ENCODE assay signal across 1 cellular context in genomic region chr7:152025077-152025936, GRCh38.
TF ChIP-seq lines count a peak whose summit lies in the region.

TSS of gene GALNT11 (plus strand) at chr7:152025674. CDS start at chr7:152094228, 68,554 bp downstream.

TF ChIP-seq in K562, 482 proteins besides CTCF, POLR2A, EP300 and RAD21 (continued from another document and continues in another):
- peak; percentile 75 for TF ChIP-seq ARID4B (CRISPR knock-in tag; IDR thresholded peaks at IDR 0.05)
- no peak for TF ChIP-seq ZNF436 (CRISPR knock-in tag; IDR thresholded peaks at IDR 0.05)
- TF ChIP-seq SMC3 (conservative IDR thresholded peaks at IDR 0.05; ENCODE audit: insufficient read depth, low read depth, low read length), result no peak
- TF ChIP-seq MITF (IDR thresholded peaks at IDR 0.05), result peak; percentile 86
- peak; percentile 65; the same call in 1 of the 2 replicates for TF ChIP-seq HINFP (tag; conservative IDR thresholded peaks at IDR 0.05; ENCODE audit: low read depth)
- no peak for TF ChIP-seq ZNF224 (CRISPR knock-in tag; IDR thresholded peaks at IDR 0.05)
- TF ChIP-seq SIN3B (IDR thresholded peaks at IDR 0.05; ENCODE audit: low read depth), result peak; percentile 82
- TF ChIP-seq NKRF (IDR thresholded peaks at IDR 0.05; ENCODE audit: borderline replicate concordance), result peak; percentile 75; the same call in 1 of the 2 replicates
- TF ChIP-seq PHF8 (IDR thresholded peaks at IDR 0.05; ENCODE audit: borderline replicate concordance, low read length), result peak; percentile 88
- no peak for TF ChIP-seq ZNF253 (CRISPR knock-in tag; conservative IDR thresholded peaks at IDR 0.05)
- TF ChIP-seq HMG20A (CRISPR knock-in tag; conservative IDR thresholded peaks at IDR 0.05), result no peak
- no peak for TF ChIP-seq ETS2 (tag; IDR thresholded peaks at IDR 0.05; ENCODE audit: borderline replicate concordance, poor library complexity, severe bottlenecking)
- TF ChIP-seq CBFA2T2 (conservative IDR thresholded peaks at IDR 0.05), result no peak
- 0 out of 2 replicates have a peak, but pooled peaks have one; percentile 75 for TF ChIP-seq BRD4 (IDR thresholded peaks at IDR 0.05)
- 0 out of 2 replicates have a peak, but pooled peaks have one; percentile 11 for TF ChIP-seq BMI1 (IDR thresholded peaks at IDR 0.05; ENCODE audit: low read length)
- no peak for TF ChIP-seq DDX20 (tag; IDR thresholded peaks at IDR 0.05; ENCODE audit: low read depth)
- TF ChIP-seq ZNF584 (CRISPR knock-in tag; IDR thresholded peaks at IDR 0.05; ENCODE audit: low read depth), result no peak
- peak; percentile 58; the same call in 1 of the 2 replicates for TF ChIP-seq SMAD3 (CRISPR knock-in tag; conservative IDR thresholded peaks at IDR 0.05)
- no peak for TF ChIP-seq SREBF2 (CRISPR knock-in tag; IDR thresholded peaks at IDR 0.05)
- peak; percentile 83 for TF ChIP-seq TAF1 (IDR thresholded peaks at IDR 0.05; ENCODE audit: control insufficient read depth, extremely low read depth, insufficient read depth, low read length, severe bottlenecking)
- TF ChIP-seq LEF1 (IDR thresholded peaks at IDR 0.05), result peak; percentile 44; the same call in 1 of the 2 replicates
- no peak for TF ChIP-seq ZNF184 (CRISPR knock-in tag; IDR thresholded peaks at IDR 0.05)
- 0 out of 2 replicates have a peak, but pooled peaks have one; percentile 76 for TF ChIP-seq LARP7 (IDR thresholded peaks at IDR 0.05)
- TF ChIP-seq PHB2 (IDR thresholded peaks at IDR 0.05; ENCODE audit: low read depth), result 0 out of 2 replicates have a peak, but pooled peaks have one; percentile 37
- TF ChIP-seq HDAC8 (tag; IDR thresholded peaks at IDR 0.05), result peak; percentile 68; the same call in 1 of the 2 replicates
- no peak for TF ChIP-seq STAT5B (CRISPR knock-in tag; IDR thresholded peaks at IDR 0.05)
- TF ChIP-seq ZNF764 (CRISPR knock-in tag; IDR thresholded peaks at IDR 0.05; ENCODE audit: low read depth), result no peak
- no peak for TF ChIP-seq TSHZ1 (CRISPR knock-in tag; IDR thresholded peaks at IDR 0.05)
- TF ChIP-seq ESRRB (CRISPR knock-in tag; IDR thresholded peaks at IDR 0.05; ENCODE audit: borderline replicate concordance), result no peak
- TF ChIP-seq TEAD4 (IDR thresholded peaks at IDR 0.05; ENCODE audit: low read length), result no peak; the same call in 1 of the 2 replicates
- TF ChIP-seq TEAD4 (CRISPR knock-in tag; IDR thresholded peaks at IDR 0.05; ENCODE audit: borderline replicate concordance), result no peak
- TF ChIP-seq TEAD2 (tag; IDR thresholded peaks at IDR 0.05), result no peak
- TF ChIP-seq ZBTB40 (IDR thresholded peaks at IDR 0.05), result peak; percentile 68
- TF ChIP-seq ZBTB40 (CRISPR knock-in tag; IDR thresholded peaks at IDR 0.05), result no peak
- TF ChIP-seq ZBTB1 (CRISPR knock-in tag; IDR thresholded peaks at IDR 0.05; ENCODE audit: borderline replicate concordance, low read depth), result peak; percentile 95
- TF ChIP-seq GATA2 (CRISPR knock-in tag; IDR thresholded peaks at IDR 0.05), result no peak
